In the genomic region with DNA sequence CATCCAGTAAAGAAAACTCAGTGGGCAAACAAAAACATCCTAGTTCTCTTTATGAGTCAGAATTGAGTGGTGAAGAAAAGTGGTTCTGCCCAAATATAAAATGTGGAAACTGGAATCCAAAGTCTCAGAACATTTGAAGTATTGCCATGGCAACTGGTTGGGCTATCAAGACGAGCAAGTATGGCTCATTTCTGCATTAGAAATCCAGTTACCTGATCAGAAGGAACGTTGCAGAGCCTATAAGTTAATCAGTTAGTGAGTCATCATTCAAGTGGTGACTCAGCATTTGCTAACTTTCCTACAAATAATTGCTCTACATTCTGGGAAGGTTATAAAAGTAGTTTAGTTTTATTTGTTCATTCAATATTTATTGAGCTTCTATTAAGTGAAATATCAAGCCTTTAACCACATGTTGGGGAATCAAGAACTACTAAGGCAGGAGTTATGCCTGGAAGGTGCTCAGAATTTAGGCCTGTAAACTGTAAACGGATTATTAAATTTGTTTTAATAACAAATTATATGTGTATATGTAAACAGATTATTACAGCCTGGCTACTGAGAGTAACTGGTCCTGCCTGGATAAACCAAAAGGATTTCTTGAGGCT, we compare ENCODE assay signal across 20 cellular contexts.
A peak's percentile ranks its signal among the peaks of the same experiment; 100 is the strongest.
DNase-seq lines count a peak whose midpoint lies in the region; ATAC-seq, FAIRE-seq and TF ChIP-seq lines count a peak whose summit lies in the region.
"Had no signal": no experiment of that assay in that cellular context is flagged by ENCODE, and none has a peak within 500 bp of the region (broad histone marks: within the 10 kb centered on the region; RNA-seq: fewer than 3 reads in every experiment).

No MANE protein-coding gene starts in this region.

- no peaks in the 10 kb centered on the region for H3K9me3 ChIP-seq in IMR-90 (ENCODE audit: control insufficient read depth, insufficient read depth, low read length)
- no peaks in the 10 kb centered on the region for H3K9me3 ChIP-seq in HepG2 (ENCODE audit: low read length)
- H3K9me3 ChIP-seq: esophagus squamous epithelium, vagina had no signal

- H3K36me3 Mint-ChIP-seq in endothelial cell (ENCODE audit: low read depth, unreplicated experiment): no peaks in the 10 kb centered on the region
- H3K36me3 Mint-ChIP-seq: activated naive CD8-positive, alpha-beta T cell treated with anti-CD3 and anti-CD28 coated beads, Interleukin-2, amount 10 ng/mL, durations not matched to agents 7 days and 5 days had no signal

- H3K79me2 ChIP-seq in HepG2 (ENCODE audit: insufficient read depth, low read length): no peaks in the 10 kb centered on the region

- no peak for ATAC-seq in IMR-90 (ENCODE audit: low read depth)
- no peak for ATAC-seq in HepG2
- ATAC-seq in Right ventricle myocardium inferior: no peak
- ATAC-seq in GM18520 (IDR thresholded peaks at IDR 0.05; ENCODE audit: unreplicated experiment): no peak
- ATAC-seq: HCT116 had no signal

- intact Hi-C loops in IMR-90 (cut with micrococcal nuclease): loop anchor here (10.0 kb wide), 1 partner anchor 1378 kb away; no protein-coding TSS in a partner anchor
- intact Hi-C loops in HepG2 (cut with micrococcal nuclease; ENCODE audit: unreplicated experiment): no loop called here
- intact Hi-C loops in Right ventricle myocardium inferior (cut with DNase I): no loop called here

- no TSS peak for BruUV-seq in IMR-90 (replicated peaks; lab: Mats Ljungman, UMichigan)
- BruUV-seq in HepG2 (replicated peaks; lab: Mats Ljungman, UMichigan): no TSS peak

- no peak overlapping the region for H2BK5ac ChIP-seq in IMR-90 (ENCODE audit: low read depth, low read length, poor library complexity, severe bottlenecking)

- H3K36me3 ChIP-seq in IMR-90 (ENCODE audit: control insufficient read depth, insufficient read depth, low read length) (no peaks in the 10 kb centered on the region), bronchial epithelial cell (ENCODE audit: control insufficient read depth, insufficient read depth, low read length) (no peaks in the 10 kb centered on the region), HepG2 (replicated peaks in 1 of 2; ENCODE audit: control insufficient read depth in 1 of 2, insufficient read depth in 2 of 2, low read length in 2 of 2) (no peaks in the 10 kb centered on the region)
- H3K36me3 ChIP-seq: esophagus squamous epithelium, vagina had no signal

- no peaks in the 10 kb centered on the region for H3K9me1 ChIP-seq in IMR-90 (ENCODE audit: insufficient read depth, low read length)

- no peak overlapping the region for H3K23ac ChIP-seq in IMR-90 (ENCODE audit: low read depth, low read length)

- H3K27me3 ChIP-seq in IMR-90 (ENCODE audit: control insufficient read depth, insufficient read depth, low read length): no peaks in the 10 kb centered on the region
- H3K27me3 ChIP-seq in bronchial epithelial cell (ENCODE audit: control insufficient read depth, insufficient read depth, low read length): no peaks in the 10 kb centered on the region
- H3K27me3 ChIP-seq in HepG2 (ENCODE audit: control insufficient read depth in 1 of 2, insufficient read depth in 2 of 2, low read length in 2 of 2): no peaks in the 10 kb centered on the region
- H3K27me3 ChIP-seq: esophagus squamous epithelium, vagina had no signal

- H3K4me3 ChIP-seq in IMR-90 (ENCODE audit: insufficient read depth, low read depth, low read length) (no peak overlapping the region), bronchial epithelial cell (ENCODE audit: low read depth, low read length) (no peak overlapping the region), HepG2 (replicated peaks in 1 of 3; ENCODE audit: insufficient read depth in 1 of 3, low read depth in 2 of 3, low read length in 3 of 3) (no peak overlapping the region)
- H3K4me3 ChIP-seq: coronary artery, esophagus squamous epithelium, vagina had no signal

- WGBS in IMR-90 (ENCODE audit: extremely low coverage in 2 of 2, insufficient read length in 1 of 2), 2 experiments: 17% methylated on average over 1 of the region's 3 CpGs; no CpG with 5 or more reads in 1 of the 2 experiments
- WGBS in HepG2 (ENCODE audit: low lambda C conversion rate): 0% methylated on average over 3 of the region's 3 CpGs

- CTCF ChIA-PET in IMR-90 (lab: Yijun Ruan, JAX): no interaction called here
- CTCF ChIA-PET in HepG2 (lab: Yijun Ruan, JAX; ENCODE audit: low intra/inter-chr PET ratio, low total read pairs): no interaction called here

- H2AFZ ChIP-seq in IMR-90 (replicated peaks; ENCODE audit: low read length, poor library complexity): no peak overlapping the region
- H2AFZ ChIP-seq in HepG2 (ENCODE audit: low read length): no peak overlapping the region

- H3K9ac ChIP-seq in IMR-90 (ENCODE audit: low read depth, low read length): no peak overlapping the region
- H3K9ac ChIP-seq in HepG2 (ENCODE audit: insufficient read depth, low read depth, low read length): no peak overlapping the region

- no peak overlapping the region for H4K91ac ChIP-seq in IMR-90 (ENCODE audit: insufficient read depth, low read depth, low read length)

- no peaks in the 10 kb centered on the region for H3K4me1 ChIP-seq in IMR-90 (ENCODE audit: control insufficient read depth, insufficient read depth, low read length)
- no peaks in the 10 kb centered on the region for H3K4me1 ChIP-seq in HepG2 (ENCODE audit: insufficient read depth, low read length)

- TF ChIP-seq RAD21 in IMR-90 (IDR thresholded peaks at IDR 0.05; ENCODE audit: low read length): no peak
- TF ChIP-seq RAD21 in HepG2 (CRISPR knock-in tag; IDR thresholded peaks at IDR 0.05): no peak

- no peaks in the 10 kb centered on the region for H3K9me3 Mint-ChIP-seq in endothelial cell (ENCODE audit: unreplicated experiment)
- H3K9me3 Mint-ChIP-seq: activated naive CD8-positive, alpha-beta T cell treated with anti-CD3 and anti-CD28 coated beads, Interleukin-2, amount 10 ng/mL, durations not matched to agents 7 days and 5 days had no signal

- TF ChIP-seq POLR2A in IMR-90 (IDR thresholded peaks at IDR 0.05; ENCODE audit: low read depth, low read length) (no peak), HepG2 (IDR thresholded peaks at IDR 0.05; ENCODE audit: insufficient read depth in 1 of 2, low read depth in 2 of 2, low read length in 2 of 2) (no peak)

- H4K20me1 ChIP-seq in IMR-90 (ENCODE audit: insufficient read depth, low read length) (no peaks in the 10 kb centered on the region), HepG2 (ENCODE audit: insufficient read depth, low read length) (no peaks in the 10 kb centered on the region)

- TF ChIP-seq CTCF in IMR-90 (conservative IDR thresholded peaks at IDR 0.05; ENCODE audit: low read depth, low read length) (no peak), bronchial epithelial cell (IDR thresholded peaks at IDR 0.05; ENCODE audit: insufficient read depth, low read length, severe bottlenecking) (no peak), HepG2 (CRISPR knock-in tag; IDR thresholded peaks at IDR 0.05) (no peak), endothelial cell (IDR thresholded peaks at IDR 0.05; ENCODE audit: unreplicated experiment) (no peak)

- H3K4ac ChIP-seq in IMR-90 (ENCODE audit: low read depth, low read length): no peak overlapping the region

- TF ChIP-seq EP300 in HepG2 (IDR thresholded peaks at IDR 0.05; ENCODE audit: low read depth in 2 of 2, low read length in 2 of 2) (no peak), HepG2 (CRISPR knock-in tag; IDR thresholded peaks at IDR 0.05; ENCODE audit: borderline replicate concordance) (no peak)

- no peak overlapping the region for H2BK15ac ChIP-seq in IMR-90 (ENCODE audit: low read depth, low read length)

- H3K18ac ChIP-seq in IMR-90 (ENCODE audit: low read depth, low read length): no peak overlapping the region

- no peak overlapping the region for H2BK120ac ChIP-seq in IMR-90 (ENCODE audit: low read depth, low read length)

- H2BK20ac ChIP-seq in IMR-90 (ENCODE audit: low read depth, low read length): no peak overlapping the region

- H2AK9ac ChIP-seq in IMR-90 (replicated peaks; ENCODE audit: low read depth, low read length, poor library complexity): no peak overlapping the region

- POLR2A ChIA-PET in IMR-90 (lab: Charles Lee; ENCODE audit: unreplicated experiment): no interaction called here
- POLR2A ChIA-PET in HepG2 (lab: Yijun Ruan, JAX): no interaction called here

- no peak overlapping the region for H4K5ac ChIP-seq in IMR-90 (ENCODE audit: low read depth, low read length)

- H3K4me2 ChIP-seq in IMR-90 (ENCODE audit: low read depth, low read length): no peak overlapping the region
- no peak overlapping the region for H3K4me2 ChIP-seq in HepG2 (ENCODE audit: low read depth, low read length)

- H3K27ac Mint-ChIP-seq in endothelial cell (ENCODE audit: unreplicated experiment): no peak overlapping the region
- H3K27ac Mint-ChIP-seq: activated naive CD8-positive, alpha-beta T cell treated with anti-CD3 and anti-CD28 coated beads, Interleukin-2, amount 10 ng/mL, durations not matched to agents 7 days and 5 days had no signal

- H3K27me3 Mint-ChIP-seq in endothelial cell (ENCODE audit: unreplicated experiment): peaks cover 2% of the 10 kb centered on the region
- H3K27me3 Mint-ChIP-seq: activated naive CD8-positive, alpha-beta T cell treated with anti-CD3 and anti-CD28 coated beads, Interleukin-2, amount 10 ng/mL, durations not matched to agents 7 days and 5 days had no signal

- H3K4me3 Mint-ChIP-seq in endothelial cell (ENCODE audit: unreplicated experiment): no peak overlapping the region
- H3K4me3 Mint-ChIP-seq: activated naive CD8-positive, alpha-beta T cell treated with anti-CD3 and anti-CD28 coated beads, Interleukin-2, amount 10 ng/mL, durations not matched to agents 7 days and 5 days had no signal

- H2AK5ac ChIP-seq in IMR-90 (ENCODE audit: low read depth, low read length): no peak overlapping the region

- no peak overlapping the region for H3K56ac ChIP-seq in IMR-90 (ENCODE audit: extremely low read depth, insufficient read depth, low read length)

- DNase-seq in AG08396 (ENCODE audit: low spot score) (peak; percentile 18), IMR-90 (peak; percentile 21), bronchial epithelial cell (ENCODE audit: low read depth) (peak; percentile 64), HepG2 (ENCODE audit: low spot score) (no peak), iPS-NIHi7 (ENCODE audit: extremely low spot score) (no peak), Right ventricle myocardium inferior (ENCODE audit: missing footprints) (no peak), endothelial cell (ENCODE audit: low spot score) (no peak)
- DNase-seq: activated CD4-positive, CD25-positive, alpha-beta regulatory T cell treated with anti-CD3 and anti-CD28 coated beads, Interleukin-2, amount 50 U/mL, for 72 hours; activated naive CD8-positive, alpha-beta T cell treated with anti-CD3 and anti-CD28 coated beads, Interleukin-2, amount 10 ng/mL, durations not matched to agents 7 days and 5 days; C1 segment of cervical spinal cord; esophagus squamous epithelium; GDM1; NCI-H1048; NCI-H2171 treated with DMSO at 0.1 percent for 48 hours; posterior cingulate gyrus had no signal

- no peaks in the 10 kb centered on the region for H3K4me1 Mint-ChIP-seq in endothelial cell (ENCODE audit: unreplicated experiment)
- H3K4me1 Mint-ChIP-seq: activated naive CD8-positive, alpha-beta T cell treated with anti-CD3 and anti-CD28 coated beads, Interleukin-2, amount 10 ng/mL, durations not matched to agents 7 days and 5 days had no signal

- no peak overlapping the region for H4K8ac ChIP-seq in IMR-90 (ENCODE audit: low read depth in 2 of 2, low read length in 2 of 2)

- FAIRE-seq in bronchial epithelial cell (lab: Jason Lieb, UNC): no peak
- no peak for FAIRE-seq in HepG2 (lab: Jason Lieb, UNC)
- FAIRE-seq: GM18507 had no signal

- H3K14ac ChIP-seq in IMR-90 (replicated peaks; ENCODE audit: low read depth, low read length): no peak overlapping the region

- no peaks in the 10 kb centered on the region for H3K79me1 ChIP-seq in IMR-90 (ENCODE audit: low read depth in 1 of 2, low read length in 2 of 2)

- H3K27ac ChIP-seq in IMR-90 (ENCODE audit: insufficient read depth, low read length) (no peak overlapping the region), HepG2 (ENCODE audit: extremely low read length, insufficient read depth, low read length) (no peak overlapping the region)
- H3K27ac ChIP-seq: coronary artery, vagina had no signal

- dilution Hi-C loops in IMR-90 (cut with HindIII; ENCODE audit: low sequenced_read_pairs, unreplicated experiment): no loop called here

- in situ Hi-C loops in IMR-90 (cut with MboI; ENCODE audit: low sequenced_read_pairs) (no loop called here), HepG2 (cut with HindIII; ENCODE audit: extremely low pct_ligation_motif_present, low pct_unique_long_range_greater_than_20kb) (loop anchor here (10.0 kb wide), 1 partner anchor 278 kb away; no protein-coding TSS in a partner anchor)

Comparison
In these comparisons a context has a peak if more than half of its experiments do, and no peak if none do; other contexts are left out.
1. DNase-seq: peak in AG08396 (single experiment), IMR-90 (single experiment) and bronchial epithelial cell (single experiment); none in HepG2 (single experiment), iPS-NIHi7 (single experiment), Right ventricle myocardium inferior (single experiment) and endothelial cell (single experiment).